ENCODE assay signal across 10 cellular contexts in genomic region chr2:23649819-23650218, GRCh38.
A peak's percentile ranks its signal among the peaks of the same experiment; 100 is the strongest.
DNase-seq lines count a peak whose midpoint lies in the region; ATAC-seq, FAIRE-seq and TF ChIP-seq lines count a peak whose summit lies in the region.
"Had no signal": no experiment of that assay in that cellular context is flagged by ENCODE, and none has a peak within 500 bp of the region (broad histone marks: within the 10 kb centered on the region; RNA-seq: fewer than 3 reads in every experiment).

No MANE protein-coding gene starts in this region.

- TF ChIP-seq POLR2A in HepG2 (IDR thresholded peaks at IDR 0.05; ENCODE audit: insufficient read depth in 1 of 2, low read depth in 2 of 2, low read length in 2 of 2) (no peak), right lobe of liver (IDR thresholded peaks at IDR 0.05) (no peak)

- no TSS peak for BruUV-seq in HepG2 (replicated peaks; lab: Mats Ljungman, UMichigan)

- DNase-seq in HepG2 (ENCODE audit: low spot score) (no peak), right lobe of liver (no peak), RPMI8226 (peak; percentile 91), epithelial cell of proximal tubule (ENCODE audit: low read depth) (peak; percentile 48), urothelium cell line (ENCODE audit: low spot score) (peak; percentile 30), NCI-H2196 (lab: John Stamatoyannopoulos, UW; ENCODE audit: unreplicated experiment) (no peak), dedifferentiated amniotic fluid mesenchymal stem cell (ENCODE audit: extremely low spot score) (no peak)
- no peak for DNase-seq in activated CD4-positive, alpha-beta T cell treated with anti-CD3 and anti-CD28 coated beads for 4 hours
- DNase-seq: naive B cell had no signal

- intact Hi-C loops in HepG2 (cut with micrococcal nuclease; ENCODE audit: unreplicated experiment) (no loop called here), right lobe of liver (cut with DNase I) (no loop called here)

- H3K9me3 ChIP-seq in HepG2 (ENCODE audit: low read length) (no peaks in the 10 kb centered on the region), right lobe of liver (no peaks in the 10 kb centered on the region)

- H3K4me2 ChIP-seq in HepG2 (ENCODE audit: low read depth, low read length) = no peak overlapping the region

- no peak overlapping the region for H2AFZ ChIP-seq in HepG2 (ENCODE audit: low read length)

- no peaks in the 10 kb centered on the region for H4K20me1 ChIP-seq in HepG2 (ENCODE audit: insufficient read depth, low read length)

- no peak overlapping the region for H3K9ac ChIP-seq in HepG2 (ENCODE audit: insufficient read depth, low read depth, low read length)

- FAIRE-seq in HepG2 (lab: Jason Lieb, UNC) (no peak), urothelium cell line (lab: Jason Lieb, UNC) (no peak)

- H3K27ac ChIP-seq in HepG2 (ENCODE audit: extremely low read length, insufficient read depth, low read length) (no peak overlapping the region), right lobe of liver (no peak overlapping the region)

- H3K27me3 ChIP-seq in HepG2 (ENCODE audit: control insufficient read depth in 1 of 2, insufficient read depth in 2 of 2, low read length in 2 of 2) (peaks cover 9 to 42% of the 10 kb centered on the region in 2 experiments; a peak in 4 of 5 replicates), right lobe of liver (no peaks in the 10 kb centered on the region)

- CTCF ChIA-PET in HepG2 (lab: Yijun Ruan, JAX; ENCODE audit: low intra/inter-chr PET ratio, low total read pairs) = no interaction called here

- TF ChIP-seq CTCF in HepG2 (CRISPR knock-in tag; IDR thresholded peaks at IDR 0.05) (no peak), right lobe of liver (IDR thresholded peaks at IDR 0.05) (no peak), epithelial cell of proximal tubule (conservative IDR thresholded peaks at IDR 0.05; ENCODE audit: low read depth, low read length) (no peak)

- ATAC-seq in HepG2 = peak; percentile 16; the same call in 2 of the 3 replicates
- ATAC-seq in right lobe of liver = no peak
- ATAC-seq: HCT116 had no signal

- no peak for TF ChIP-seq EP300 in HepG2 (IDR thresholded peaks at IDR 0.05; ENCODE audit: low read depth in 2 of 2, low read length in 2 of 2)
- no peak for TF ChIP-seq EP300 in HepG2 (CRISPR knock-in tag; IDR thresholded peaks at IDR 0.05; ENCODE audit: borderline replicate concordance)

- POLR2A ChIA-PET in HepG2 (lab: Yijun Ruan, JAX) = no interaction called here

- no peak overlapping the region for H3K4me3 ChIP-seq in HepG2 (replicated peaks in 1 of 3; ENCODE audit: insufficient read depth in 1 of 3, low read depth in 2 of 3, low read length in 3 of 3)
- H3K4me3 ChIP-seq in right lobe of liver = no peak overlapping the region
- no peak overlapping the region for H3K4me3 ChIP-seq in epithelial cell of proximal tubule (ENCODE audit: low read depth, low read length)

- in situ Hi-C loops in HepG2 (cut with HindIII; ENCODE audit: extremely low pct_ligation_motif_present, low pct_unique_long_range_greater_than_20kb) = no loop called here

- H3K36me3 ChIP-seq in HepG2 (replicated peaks in 1 of 2; ENCODE audit: control insufficient read depth in 1 of 2, insufficient read depth in 2 of 2, low read length in 2 of 2) (no peaks in the 10 kb centered on the region), right lobe of liver (no peaks in the 10 kb centered on the region)

- no peaks in the 10 kb centered on the region for H3K79me2 ChIP-seq in HepG2 (ENCODE audit: insufficient read depth, low read length)

- H3K4me1 ChIP-seq in HepG2 (ENCODE audit: insufficient read depth, low read length) (no peaks in the 10 kb centered on the region), right lobe of liver (no peaks in the 10 kb centered on the region)

- WGBS in HepG2 (ENCODE audit: low lambda C conversion rate) = 0% methylated on average over 3 of the region's 7 CpGs
- WGBS in right lobe of liver (ENCODE audit: insufficient coverage, low coverage, low lambda C conversion rate, missing lambda C conversion rate) = 31% methylated on average over 3 of the region's 7 CpGs

- no peak for TF ChIP-seq RAD21 in HepG2 (CRISPR knock-in tag; IDR thresholded peaks at IDR 0.05)

TF ChIP-seq in HepG2, 621 proteins besides CTCF, POLR2A, EP300 and RAD21 (continues in another document):
- TF ChIP-seq RARA (CRISPR knock-in tag; IDR thresholded peaks at IDR 0.05) (no peak), ZBTB33 (CRISPR knock-in tag; IDR thresholded peaks at IDR 0.05) (no peak), ZBTB40 (IDR thresholded peaks at IDR 0.05) (no peak), ZBTB40 (CRISPR knock-in tag; IDR thresholded peaks at IDR 0.05) (no peak), TCF7 (IDR thresholded peaks at IDR 0.05; ENCODE audit: low read depth) (no peak), ZNF430 (CRISPR knock-in tag; IDR thresholded peaks at IDR 0.05) (no peak), SRSF1 (optimal IDR thresholded peaks at IDR 0.05; ENCODE audit: low read depth, low read length) (no peak)

Comparison
In these comparisons a context has a peak if more than half of its experiments do, and no peak if none do; other contexts are left out.
1. DNase-seq: peak in RPMI8226 (single experiment), epithelial cell of proximal tubule (single experiment) and urothelium cell line (single experiment); none in HepG2 (single experiment), right lobe of liver (0 of 3), NCI-H2196 (single experiment), activated CD4-positive, alpha-beta T cell treated with anti-CD3 and anti-CD28 coated beads for 4 hours (0 of 2) and dedifferentiated amniotic fluid mesenchymal stem cell (single experiment).